ENCODE assay signal across 8 cellular contexts in genomic region chr11:106076421-106076922, GRCh38. TPM values are rescaled to one million over a fixed set of nuclear protein-coding genes. Genes with fewer than 3 reads are reported as not detected.
A peak's percentile ranks its signal among the peaks of the same experiment; 100 is the strongest.
DNase-seq lines count a peak whose midpoint lies in the region; ATAC-seq and TF ChIP-seq lines count a peak whose summit lies in the region.

No MANE protein-coding gene starts in this region.

- no peak overlapping the region for H3K27ac ChIP-seq in SJCRH30

- no peaks in the 10 kb centered on the region for H3K9me3 Mint-ChIP-seq in nephron

- peak overlapping the region; percentile 99 for H3K9ac ChIP-seq in endocrine pancreas (ENCODE audit: control insufficient read depth, insufficient read depth, low read length)

- TF ChIP-seq CTCF in nephron (IDR thresholded peaks at IDR 0.05; ENCODE audit: unreplicated experiment in 3 of 3): no peak

- no peaks in the 10 kb centered on the region for H3K27me3 Mint-ChIP-seq in nephron (ENCODE audit: low read depth)

- H3K36me3 ChIP-seq in SJCRH30 (peaks cover 20% of the 10 kb centered on the region), endocrine pancreas (ENCODE audit: control insufficient read depth, insufficient read depth, low read length) (no peaks in the 10 kb centered on the region)

- H3K4me3 ChIP-seq in SJCRH30: peak overlapping the region; percentile 99
- peak overlapping the region; percentile 100 for H3K4me3 ChIP-seq in endocrine pancreas (ENCODE audit: control insufficient read depth, insufficient read depth, low read length)

- H3K4me3 Mint-ChIP-seq in nephron: peak overlapping the region; percentile 94 to 100 (median 97)

- DNase-seq in activated naive CD4-positive, alpha-beta T cell treated with Interleukin-2 at 50 U/mL for 16 hours: peak; percentile 6
- DNase-seq in activated naive CD4-positive, alpha-beta T cell treated with anti-CD3 and anti-CD28 coated beads, Interleukin-2, amount 50 U/mL, for 16 hours: no peak
- DNase-seq in SJCRH30 (no peak), OCI-M1 (lab: John Stamatoyannopoulos, UW) (no peak), cortex of kidney (lab: John Stamatoyannopoulos, UW) (no peak)

- peaks cover 48% of the 10 kb centered on the region for H3K4me1 Mint-ChIP-seq in nephron

- H3K27me3 ChIP-seq in SJCRH30 (no peaks in the 10 kb centered on the region), endocrine pancreas (ENCODE audit: control insufficient read depth, insufficient read depth, low read length) (no peaks in the 10 kb centered on the region)

- peaks cover 16% of the 10 kb centered on the region for H3K36me3 Mint-ChIP-seq in nephron (ENCODE audit: low read depth)

- no peaks in the 10 kb centered on the region for H3K9me3 ChIP-seq in SJCRH30 (replicated peaks)
- H3K9me3 ChIP-seq in endocrine pancreas (ENCODE audit: control insufficient read depth, low read length): no peaks in the 10 kb centered on the region

- H3K27ac Mint-ChIP-seq in nephron: peak overlapping the region; percentile 96 to 100 (median 98)

- H3K4me1 ChIP-seq in SJCRH30: no peaks in the 10 kb centered on the region; the same call in 1 of the 2 replicates
- H3K4me1 ChIP-seq in endocrine pancreas (ENCODE audit: control insufficient read depth, insufficient read depth, low read length): peaks cover 32% of the 10 kb centered on the region

- no peak for ATAC-seq in HG02623 (IDR thresholded peaks at IDR 0.05; ENCODE audit: unreplicated experiment)

RNA-seq across cellular contexts. Expression of gene KBTBD3, which starts 0.7 kb away (rescaled TPM):
- 2.2 and 2.3 TPM in 2 replicates for total RNA-seq in SJCRH30 (2014; rRNA removed; shearing (Covaris generic))

RNA-seq across cellular contexts. Expression of gene AASDHPPT, which starts 1.0 kb away (rescaled TPM):
- 72.9 and 73.8 TPM in 2 replicates for total RNA-seq in SJCRH30 (2014; rRNA removed; shearing (Covaris generic))

RNA-seq across cellular contexts. Expression of gene MSANTD4, which starts 54.4 kb away (rescaled TPM):
- total RNA-seq in SJCRH30 (2014; rRNA removed; shearing (Covaris generic)): 16.5 and 18.4 TPM in 2 replicates
